33 cellular contexts compared by ENCODE assay signal in the genomic region with DNA sequence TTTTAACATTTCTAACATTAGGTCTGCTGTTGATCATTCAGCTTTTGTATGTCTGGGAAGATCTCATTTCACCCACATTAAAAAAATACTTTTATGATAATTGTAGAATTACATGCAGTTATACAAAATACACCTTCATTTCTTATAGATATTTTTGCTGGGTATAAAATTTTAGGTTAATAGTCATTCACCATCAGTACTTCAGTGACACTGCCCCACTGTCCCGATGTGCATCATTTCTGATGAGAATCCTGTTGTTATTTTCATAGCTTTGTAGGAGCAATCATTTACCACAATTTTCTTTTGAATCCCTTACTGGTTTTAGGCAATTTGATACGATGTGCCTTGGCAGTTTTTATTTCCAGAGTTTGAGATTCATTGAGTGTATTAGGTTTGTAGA.
"Had no signal": no experiment of that assay in that cellular context is flagged by ENCODE, and none has a peak within 500 bp of the region (broad histone marks: within the 10 kb centered on the region; RNA-seq: fewer than 3 reads in every experiment).

No MANE protein-coding gene starts in this region.

- DNase-seq: activated B cell treated with CpG ODN at 0.5 μM for 24 hours; activated CD4-positive, alpha-beta T cell treated with anti-CD3 and anti-CD28 coated beads for 4 hours; activated CD4-positive, alpha-beta T cell treated with anti-CD3 and anti-CD28 coated beads, Interleukin-2, amount 50 U/mL, for 4 hours; activated CD4-positive, CD25-positive, alpha-beta regulatory T cell treated with anti-CD3 and anti-CD28 coated beads, Interleukin-2, amount 50 U/mL, for 72 hours; activated CD8-positive, alpha-beta T cell treated with anti-CD3 and anti-CD28 coated beads for 36 hours; activated gamma-delta T cell; activated naive CD4-positive, alpha-beta T cell treated with Interleukin-2 at 50 U/mL for 16 hours; activated T-cell treated with anti-CD3 and anti-CD28 coated beads, Interleukin-2, amount 50 U/mL, for 4 hours; anterior cingulate cortex; caudate nucleus; cerebellar nuclear complex; Kasumi-1; KG1; MG63; NCI-H1048; NCI-H1105 treated with DMSO at 0.1 percent for 48 hours; NCI-H1436; NCI-H1694; NCI-H1930; NCI-H2081 treated with DMSO at 0.1 percent for 48 hours; NCI-H345; NCI-H524 treated with DMSO at 0.1 percent for 48 hours; NK-92 treated with Interleukin-12 subunit alpha and Interleukin-12 subunit beta, amount 100 ng/mL, for 24 hours; PC-9; SW 1271; T-helper 1 cell; T-helper 2 cell; T-helper 9 cell had no signal

- H3K27ac ChIP-seq: RWPE1 had no signal

- ATAC-seq: activated CD8-positive, alpha-beta T cell treated with anti-CD3 and anti-CD28 coated beads for 36 hours; activated T-cell treated with anti-CD3 and anti-CD28 coated beads, Interleukin-2, amount 50 U/mL, for 4 hours; activated T-helper 17 cell treated with anti-CD3 and anti-CD28 coated beads, Interleukin-2, amount 50 U/mL, for 72 hours; Right ventricle myocardium inferior had no signal

- H3K4me2 ChIP-seq: PC-9 had no signal

- H3K36me3 ChIP-seq: MG63 had no signal

- H3K4me3 Mint-ChIP-seq: activated B cell treated with CpG ODN at 0.5 μM for 24 hours; activated CD8-positive, alpha-beta T cell treated with anti-CD3 and anti-CD28 coated beads for 36 hours; activated naive CD4-positive, alpha-beta T cell treated with anti-CD3 and anti-CD28 coated beads, Interleukin-2, amount 50 U/mL, for 24 hours; activated T-cell treated with anti-CD3 and anti-CD28 coated beads, Interleukin-2, amount 50 U/mL, for 4 hours; brain had no signal

- H2AFZ ChIP-seq: PC-9 had no signal

- H3K27ac Mint-ChIP-seq: activated B cell treated with CpG ODN at 0.5 μM for 24 hours; activated CD8-positive, alpha-beta T cell treated with anti-CD3 and anti-CD28 coated beads for 36 hours; activated naive CD4-positive, alpha-beta T cell treated with anti-CD3 and anti-CD28 coated beads, Interleukin-2, amount 50 U/mL, for 24 hours; brain had no signal

- H3K27me3 ChIP-seq: MG63 had no signal

- H3K4me3 ChIP-seq: MG63, PC-9 had no signal

- H3K27me3 Mint-ChIP-seq: activated B cell treated with CpG ODN at 0.5 μM for 24 hours; activated CD8-positive, alpha-beta T cell treated with anti-CD3 and anti-CD28 coated beads for 36 hours; activated naive CD4-positive, alpha-beta T cell treated with anti-CD3 and anti-CD28 coated beads, Interleukin-2, amount 50 U/mL, for 24 hours; activated T-helper 17 cell treated with anti-CD3 and anti-CD28 coated beads, Interleukin-2, amount 50 U/mL, for 72 hours had no signal
